In genomic region chr4:145003675-145004074, GRCh38 we compare ENCODE assay signal across 24 cellular contexts.
"Had no signal": no experiment of that assay in that cellular context is flagged by ENCODE, and none has a peak within 500 bp of the region (broad histone marks: within the 10 kb centered on the region; RNA-seq: fewer than 3 reads in every experiment).

No MANE protein-coding gene starts in this region.

- H2AFZ ChIP-seq: neural progenitor cell had no signal

- H3K4me2 ChIP-seq: neural progenitor cell had no signal

- H3K27me3 ChIP-seq: dorsolateral prefrontal cortex, esophagus squamous epithelium, foreskin keratinocyte, neural progenitor cell, ovary, right atrium auricular region, sigmoid colon, stomach, transverse colon had no signal

- H3K27ac ChIP-seq: dorsolateral prefrontal cortex, esophagus squamous epithelium, foreskin keratinocyte, left ventricle myocardium inferior, lower lobe of right lung, neural progenitor cell, ovary, right atrium auricular region, sigmoid colon, skin epidermis, stomach, thoracic aorta, transverse colon had no signal

- H3K4me1 ChIP-seq: esophagus squamous epithelium, foreskin keratinocyte, left ventricle myocardium inferior, lower lobe of right lung, neural progenitor cell, right atrium auricular region, sigmoid colon, stomach, transverse colon had no signal

- H3K9me3 ChIP-seq: lower lobe of right lung, ovary, right atrium auricular region, sigmoid colon, thoracic aorta, transverse colon had no signal

- H3K4me3 ChIP-seq: dorsolateral prefrontal cortex, esophagus squamous epithelium, left ventricle myocardium inferior, lower lobe of right lung, neural progenitor cell, ovary, right atrium auricular region, sigmoid colon, skin epidermis, stomach, thoracic aorta, transverse colon had no signal

- H3K36me3 ChIP-seq: esophagus squamous epithelium, lower lobe of right lung, neural progenitor cell, ovary, right atrium auricular region, sigmoid colon, stomach, thoracic aorta, transverse colon had no signal

- DNase-seq: cortex of kidney; dorsolateral prefrontal cortex; effector memory CD4-positive, alpha-beta T cell; esophagus squamous epithelium; foreskin keratinocyte; immature natural killer cell; kidney; left cardiac atrium; left ventricle myocardium inferior; lower lobe of right lung; midbrain; nucleus accumbens; ovary; sigmoid colon; stimulated activated CD4-positive, alpha-beta T cell treated with anti-CD3 and anti-CD28 coated beads, Interleukin-2, amount 100 ng/mL, for 24 hours; stimulated activated CD4-positive, alpha-beta T cell treated with anti-CD3 and anti-CD28 coated beads, Interleukin-4, amount 100 ng/mL, for 4 hours; stimulated activated naive CD4-positive, alpha-beta T cell; stomach; substantia nigra; transverse colon had no signal
